Comparison of ENCODE assay signal across 18 cellular contexts in genomic region chr2:222835142-222835822, GRCh38. TPM values are rescaled to one million over a fixed set of nuclear protein-coding genes. Genes with fewer than 3 reads are reported as not detected.
DNase-seq lines count a peak whose midpoint lies in the region; ATAC-seq and TF ChIP-seq lines count a peak whose summit lies in the region.
"Had no signal": no experiment of that assay in that cellular context is flagged by ENCODE, and none has a peak within 500 bp of the region (broad histone marks: within the 10 kb centered on the region; RNA-seq: fewer than 3 reads in every experiment).

No MANE protein-coding gene starts in this region.

- no peak overlapping the region for H3K4me3 Mint-ChIP-seq in nephron
- no peak overlapping the region for H3K4me3 Mint-ChIP-seq in activated T-helper 1 cell treated with anti-CD3 and anti-CD28 coated beads, Interleukin-12 subunit alpha, Interleukin-12 subunit beta, Interleukin-2, Interleukin-4 antibody, amounts not matched to agents 30 ng/mL and 10 ng/mL and 1 ng/mL, durations not matched to agents 14 hours and 24 hours and 36 hours
- H3K4me3 Mint-ChIP-seq: activated CD4-positive, alpha-beta T cell treated with anti-CD3 and anti-CD28 coated beads, Interleukin-2, amount 10 ng/mL, durations not matched to agents 7 days and 5 days; stimulated activated naive B cell treated with anti-CD40 and anti-IgM and Interleukin-4, amounts not matched to agents 10 μg/mL and 1 μg/mL and 100 μg/mL, for 72 hours had no signal

- H3K36me3 Mint-ChIP-seq in nephron (ENCODE audit: low read depth) = no peaks in the 10 kb centered on the region
- no peaks in the 10 kb centered on the region for H3K36me3 Mint-ChIP-seq in activated T-helper 1 cell treated with anti-CD3 and anti-CD28 coated beads, Interleukin-12 subunit alpha, Interleukin-12 subunit beta, Interleukin-2, Interleukin-4 antibody, amounts not matched to agents 30 ng/mL and 10 ng/mL and 1 ng/mL, durations not matched to agents 14 hours and 24 hours and 36 hours (ENCODE audit: low read depth)
- H3K36me3 Mint-ChIP-seq: activated naive CD4-positive, alpha-beta T cell treated with anti-CD3 and anti-CD28 coated beads, Interleukin-2, amount 50 U/mL, for 72 hours; stimulated activated naive B cell treated with anti-CD40 and anti-IgM and Interleukin-4, amounts not matched to agents 10 μg/mL and 1 μg/mL and 100 μg/mL, for 72 hours had no signal

- peaks cover 25% of the 10 kb centered on the region for H3K4me1 Mint-ChIP-seq in nephron
- peaks cover 4% of the 10 kb centered on the region for H3K4me1 Mint-ChIP-seq in activated T-helper 1 cell treated with anti-CD3 and anti-CD28 coated beads, Interleukin-12 subunit alpha, Interleukin-12 subunit beta, Interleukin-2, Interleukin-4 antibody, amounts not matched to agents 30 ng/mL and 10 ng/mL and 1 ng/mL, durations not matched to agents 14 hours and 24 hours and 36 hours (ENCODE audit: low read depth)
- H3K4me1 Mint-ChIP-seq: stimulated activated naive B cell treated with anti-CD40 and anti-IgM and Interleukin-4, amounts not matched to agents 10 μg/mL and 1 μg/mL and 100 μg/mL, for 72 hours had no signal

- intact Hi-C loops in activated T-helper 1 cell treated with anti-CD3 and anti-CD28 coated beads, Interleukin-12 subunit alpha, Interleukin-12 subunit beta, Interleukin-2, Interleukin-4 antibody, amounts not matched to agents 30 ng/mL and 10 ng/mL and 1 ng/mL, durations not matched to agents 14 hours and 24 hours and 36 hours (cut with micrococcal nuclease) = no loop called here

- no peak for TF ChIP-seq CTCF in nephron (IDR thresholded peaks at IDR 0.05; ENCODE audit: unreplicated experiment in 3 of 3)

- peak overlapping the region; percentile 14 to 68 (median 59) for H3K27ac Mint-ChIP-seq in nephron
- H3K27ac Mint-ChIP-seq in activated T-helper 1 cell treated with anti-CD3 and anti-CD28 coated beads, Interleukin-12 subunit alpha, Interleukin-12 subunit beta, Interleukin-2, Interleukin-4 antibody, amounts not matched to agents 30 ng/mL and 10 ng/mL and 1 ng/mL, durations not matched to agents 14 hours and 24 hours and 36 hours = no peak overlapping the region
- H3K27ac Mint-ChIP-seq: activated CD4-positive, alpha-beta T cell treated with anti-CD3 and anti-CD28 coated beads, Interleukin-2, amount 10 ng/mL, durations not matched to agents 7 days and 5 days; activated naive CD4-positive, alpha-beta T cell treated with anti-CD3 and anti-CD28 coated beads, Interleukin-2, amount 50 U/mL, for 72 hours; stimulated activated naive B cell treated with anti-CD40 and anti-IgM and Interleukin-4, amounts not matched to agents 10 μg/mL and 1 μg/mL and 100 μg/mL, for 72 hours had no signal

- DNase-seq in DMS53 (lab: John Stamatoyannopoulos, UW) (peak; percentile 35), DMS53 treated with DMSO at 0.1 percent for 48 hours (lab: John Stamatoyannopoulos, UW; ENCODE audit: unreplicated experiment) (no peak), NCI-H2029 (lab: John Stamatoyannopoulos, UW) (peak; percentile 48), astrocyte of the hippocampus (ENCODE audit: low read depth, low spot score) (peak; percentile 16), RKO (ENCODE audit: low spot score) (no peak)
- no peak for DNase-seq in activated T-helper 1 cell treated with anti-CD3 and anti-CD28 coated beads, Interleukin-12 subunit alpha, Interleukin-12 subunit beta, Interleukin-2, Interleukin-4 antibody, amounts not matched to agents 30 ng/mL and 10 ng/mL and 1 ng/mL, durations not matched to agents 14 hours and 24 hours and 36 hours (ENCODE audit: low spot score)
- DNase-seq: 8988T; activated CD4-positive, alpha-beta T cell treated with anti-CD3 and anti-CD28 coated beads, Interleukin-2, amount 10 ng/mL, durations not matched to agents 7 days and 5 days; hypothalamus; KBM-7; left ventricle myocardium inferior; NCI-H1694 treated with DMSO at 0.1 percent for 48 hours; stimulated activated naive B cell treated with anti-CD40 and anti-IgM and Interleukin-4, amounts not matched to agents 10 μg/mL and 1 μg/mL and 100 μg/mL, for 72 hours; T-helper 9 cell; upper lobe of left lung had no signal

- no peak for ATAC-seq in HG02852 (IDR thresholded peaks at IDR 0.05; ENCODE audit: unreplicated experiment)
- ATAC-seq: activated naive CD4-positive, alpha-beta T cell treated with anti-CD3 and anti-CD28 coated beads, Interleukin-2, amount 50 U/mL, for 72 hours; stimulated activated naive B cell treated with anti-CD40 and anti-IgM and Interleukin-4, amounts not matched to agents 10 μg/mL and 1 μg/mL and 100 μg/mL, for 72 hours had no signal

- no peaks in the 10 kb centered on the region for H3K9me3 Mint-ChIP-seq in nephron
- no peaks in the 10 kb centered on the region for H3K9me3 Mint-ChIP-seq in activated T-helper 1 cell treated with anti-CD3 and anti-CD28 coated beads, Interleukin-12 subunit alpha, Interleukin-12 subunit beta, Interleukin-2, Interleukin-4 antibody, amounts not matched to agents 30 ng/mL and 10 ng/mL and 1 ng/mL, durations not matched to agents 14 hours and 24 hours and 36 hours
- H3K9me3 Mint-ChIP-seq: activated CD4-positive, alpha-beta T cell treated with anti-CD3 and anti-CD28 coated beads, Interleukin-2, amount 10 ng/mL, durations not matched to agents 7 days and 5 days; activated naive CD4-positive, alpha-beta T cell treated with anti-CD3 and anti-CD28 coated beads, Interleukin-2, amount 50 U/mL, for 72 hours; stimulated activated naive B cell treated with anti-CD40 and anti-IgM and Interleukin-4, amounts not matched to agents 10 μg/mL and 1 μg/mL and 100 μg/mL, for 72 hours had no signal

- H3K27me3 Mint-ChIP-seq in nephron (ENCODE audit: low read depth) = no peaks in the 10 kb centered on the region
- H3K27me3 Mint-ChIP-seq in activated T-helper 1 cell treated with anti-CD3 and anti-CD28 coated beads, Interleukin-12 subunit alpha, Interleukin-12 subunit beta, Interleukin-2, Interleukin-4 antibody, amounts not matched to agents 30 ng/mL and 10 ng/mL and 1 ng/mL, durations not matched to agents 14 hours and 24 hours and 36 hours (ENCODE audit: insufficient read depth) = peaks cover 10% of the 10 kb centered on the region

RNA-seq across cellular contexts. Expression of gene ACSL3, which starts 25.6 kb away (rescaled TPM):
- total RNA-seq in activated T-helper 1 cell treated with anti-CD3 and anti-CD28 coated beads, Interleukin-12 subunit alpha, Interleukin-12 subunit beta, Interleukin-2, Interleukin-4 antibody, amounts not matched to agents 30 ng/mL and 10 ng/mL and 1 ng/mL, durations not matched to agents 14 hours and 24 hours and 36 hours = 75.4 and 79.4 TPM in 2 replicates

Comparison
In these comparisons a context has a peak if more than half of its experiments do, and no peak if none do; other contexts are left out.
1. DNase-seq: peak in DMS53 (single experiment), NCI-H2029 (single experiment) and astrocyte of the hippocampus (single experiment); none in DMS53 treated with DMSO at 0.1 percent for 48 hours (single experiment), RKO (single experiment) and activated T-helper 1 cell treated with anti-CD3 and anti-CD28 coated beads, Interleukin-12 subunit alpha, Interleukin-12 subunit beta, Interleukin-2, Interleukin-4 antibody, amounts not matched to agents 30 ng/mL and 10 ng/mL and 1 ng/mL, durations not matched to agents 14 hours and 24 hours and 36 hours (single experiment).